In the genomic region with DNA sequence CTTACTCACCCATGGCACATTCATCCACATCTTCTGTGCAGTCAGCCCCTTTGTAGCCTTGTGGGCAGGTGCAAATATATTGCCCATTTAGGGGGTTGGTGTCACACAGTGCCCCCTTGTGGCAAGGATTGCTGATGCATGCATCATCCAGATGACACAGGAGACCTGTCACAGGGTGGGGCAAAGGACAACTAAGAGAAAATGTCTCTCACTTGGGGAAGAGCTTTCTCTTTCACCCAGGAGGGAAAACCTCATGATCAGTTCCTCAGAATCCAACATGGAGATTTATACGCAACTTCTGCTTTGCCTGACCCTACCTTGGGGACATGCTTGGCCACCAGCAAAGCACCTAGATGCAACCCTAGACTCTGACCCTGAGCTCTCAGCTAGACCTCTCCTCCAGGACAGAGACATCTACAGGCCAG, we compare ENCODE assay signal across 1 cellular context.
TF ChIP-seq lines count a peak whose summit lies in the region.

No MANE protein-coding gene starts in this region.

TF ChIP-seq in K562, 482 proteins besides CTCF, POLR2A, EP300 and RAD21 (continued from another document and continues in another):
- TF ChIP-seq MIER1 (IDR thresholded peaks at IDR 0.05; ENCODE audit: low read depth) (no peak), RFX1 (IDR thresholded peaks at IDR 0.05) (no peak), YBX1 (IDR thresholded peaks at IDR 0.05) (no peak), SMARCA4 (IDR thresholded peaks at IDR 0.05) (no peak), CCNT2 (IDR thresholded peaks at IDR 0.05; ENCODE audit: borderline replicate concordance, extremely low read depth, insufficient read length, low read depth, low read length) (no peak), NFE2L1 (tag; IDR thresholded peaks at IDR 0.05; ENCODE audit: borderline replicate concordance, low read depth) (no peak), ZNF224 (CRISPR knock-in tag; IDR thresholded peaks at IDR 0.05) (no peak), HOXB6 (CRISPR knock-in tag; IDR thresholded peaks at IDR 0.05; ENCODE audit: borderline replicate concordance) (no peak), RBM17 (IDR thresholded peaks at IDR 0.05; ENCODE audit: borderline replicate concordance, low read depth, low read length) (no peak), ZBTB34 (CRISPR knock-in tag; IDR thresholded peaks at IDR 0.05) (no peak), MAFF (IDR thresholded peaks at IDR 0.05; ENCODE audit: low read length) (peak; percentile 27; the same call in 1 of the 2 replicates), ZNF561 (CRISPR knock-in tag; conservative IDR thresholded peaks at IDR 0.05) (no peak), ZNF212 (CRISPR knock-in tag; IDR thresholded peaks at IDR 0.05) (no peak), HNRNPK (IDR thresholded peaks at IDR 0.05; ENCODE audit: low read depth, low read length, poor library complexity, severe bottlenecking) (no peak), MYC (IDR thresholded peaks at IDR 0.05; ENCODE audit: low read depth, low read length) (no peak), MYC (CRISPR knock-in tag; IDR thresholded peaks at IDR 0.05; ENCODE audit: borderline replicate concordance, low read depth) (no peak), XRCC5 (IDR thresholded peaks at IDR 0.05; ENCODE audit: low read depth, low read length) (peak; percentile 65; the same call in 1 of the 2 replicates), ZNF175 (CRISPR knock-in tag; IDR thresholded peaks at IDR 0.05; ENCODE audit: low read depth) (no peak), ZBTB7A (IDR thresholded peaks at IDR 0.05; ENCODE audit: borderline replicate concordance, control insufficient read depth, low read depth, low read length) (no peak), MEF2D (tag; conservative IDR thresholded peaks at IDR 0.05; ENCODE audit: low read depth) (no peak), SMARCC2 (IDR thresholded peaks at IDR 0.05; ENCODE audit: low read depth) (no peak), PKNOX1 (IDR thresholded peaks at IDR 0.05) (peak; percentile 54; the same call in 1 of the 2 replicates), MAFG (tag; conservative IDR thresholded peaks at IDR 0.05) (peak; percentile 63), ZNF316 (IDR thresholded peaks at IDR 0.05) (peak; percentile 69), PHF8 (IDR thresholded peaks at IDR 0.05; ENCODE audit: borderline replicate concordance, low read length) (no peak), SMARCE1 (IDR thresholded peaks at IDR 0.05) (no peak), HMGXB4 (CRISPR knock-in tag; IDR thresholded peaks at IDR 0.05) (no peak), GTF2F1 (IDR thresholded peaks at IDR 0.05; ENCODE audit: low read depth, low read length) (no peak), ZNF75A (CRISPR knock-in tag; IDR thresholded peaks at IDR 0.05) (no peak), ZNF121 (CRISPR knock-in tag; conservative IDR thresholded peaks at IDR 0.05) (no peak), TGIF2 (CRISPR knock-in tag; IDR thresholded peaks at IDR 0.05) (no peak), NR4A1 (CRISPR knock-in tag; IDR thresholded peaks at IDR 0.05) (no peak), NR4A1 (tag; IDR thresholded peaks at IDR 0.05) (no peak), ZBTB43 (CRISPR knock-in tag; IDR thresholded peaks at IDR 0.05) (no peak), IRF9 (tag; IDR thresholded peaks at IDR 0.05) (no peak), RCOR1 (IDR thresholded peaks at IDR 0.05; ENCODE audit: borderline replicate concordance in 1 of 2, low read depth in 2 of 2, low read length in 2 of 2) (peak in 1 of 2 experiments; percentile 65; a peak in 1 of 4 replicates), HMG20B (CRISPR knock-in tag; IDR thresholded peaks at IDR 0.05) (no peak), HDAC6 (IDR thresholded peaks at IDR 0.05; ENCODE audit: low read depth, low read length) (no peak), C11orf30 (IDR thresholded peaks at IDR 0.05; ENCODE audit: low read depth) (peak; percentile 62; the same call in 1 of the 2 replicates), L3MBTL2 (IDR thresholded peaks at IDR 0.05) (no peak), HIVEP1 (CRISPR knock-in tag; IDR thresholded peaks at IDR 0.05) (no peak), ZNF12 (CRISPR knock-in tag; IDR thresholded peaks at IDR 0.05) (no peak), ZEB2 (IDR thresholded peaks at IDR 0.05) (no peak), SMAD2 (IDR thresholded peaks at IDR 0.05; ENCODE audit: low read depth, low read length) (no peak), HCFC1 (IDR thresholded peaks at IDR 0.05; ENCODE audit: low read depth, low read length) (0 out of 2 replicates have a peak, but pooled peaks have one; percentile 14), ZNF695 (CRISPR knock-in tag; IDR thresholded peaks at IDR 0.05) (no peak), KLF16 (IDR thresholded peaks at IDR 0.05) (peak; percentile 47; the same call in 1 of the 2 replicates)
- TF ChIP-seq, protein P1, sequence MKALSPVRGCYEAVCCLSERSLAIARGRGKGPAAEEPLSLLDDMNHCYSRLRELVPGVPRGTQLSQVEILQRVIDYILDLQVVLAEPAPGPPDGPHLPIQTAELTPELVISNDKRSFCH (CRISPR knock-in tag; IDR thresholded peaks at IDR 0.05): no peak
- TF ChIP-seq, protein P1 (tag; IDR thresholded peaks at IDR 0.05): no peak
- TF ChIP-seq, protein P2, sequence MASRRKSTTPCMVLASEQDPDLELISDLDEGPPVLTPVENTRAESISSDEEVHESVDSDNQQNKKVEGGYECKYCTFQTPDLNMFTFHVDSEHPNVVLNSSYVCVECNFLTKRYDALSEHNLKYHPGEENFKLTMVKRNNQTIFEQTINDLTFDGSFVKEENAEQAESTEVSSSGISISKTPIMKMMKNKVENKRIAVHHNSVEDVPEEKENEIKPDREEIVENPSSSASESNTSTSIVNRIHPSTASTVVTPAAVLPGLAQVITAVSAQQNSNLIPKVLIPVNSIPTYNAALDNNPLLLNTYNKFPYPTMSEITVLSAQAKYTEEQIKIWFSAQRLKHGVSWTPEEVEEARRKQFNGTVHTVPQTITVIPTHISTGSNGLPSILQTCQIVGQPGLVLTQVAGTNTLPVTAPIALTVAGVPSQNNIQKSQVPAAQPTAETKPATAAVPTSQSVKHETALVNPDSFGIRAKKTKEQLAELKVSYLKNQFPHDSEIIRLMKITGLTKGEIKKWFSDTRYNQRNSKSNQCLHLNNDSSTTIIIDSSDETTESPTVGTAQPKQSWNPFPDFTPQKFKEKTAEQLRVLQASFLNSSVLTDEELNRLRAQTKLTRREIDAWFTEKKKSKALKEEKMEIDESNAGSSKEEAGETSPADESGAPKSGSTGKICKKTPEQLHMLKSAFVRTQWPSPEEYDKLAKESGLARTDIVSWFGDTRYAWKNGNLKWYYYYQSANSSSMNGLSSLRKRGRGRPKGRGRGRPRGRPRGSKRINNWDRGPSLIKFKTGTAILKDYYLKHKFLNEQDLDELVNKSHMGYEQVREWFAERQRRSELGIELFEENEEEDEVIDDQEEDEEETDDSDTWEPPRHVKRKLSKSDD (conservative IDR thresholded peaks at IDR 0.05; ENCODE audit: low read length): no peak
- TF ChIP-seq, protein P3, sequence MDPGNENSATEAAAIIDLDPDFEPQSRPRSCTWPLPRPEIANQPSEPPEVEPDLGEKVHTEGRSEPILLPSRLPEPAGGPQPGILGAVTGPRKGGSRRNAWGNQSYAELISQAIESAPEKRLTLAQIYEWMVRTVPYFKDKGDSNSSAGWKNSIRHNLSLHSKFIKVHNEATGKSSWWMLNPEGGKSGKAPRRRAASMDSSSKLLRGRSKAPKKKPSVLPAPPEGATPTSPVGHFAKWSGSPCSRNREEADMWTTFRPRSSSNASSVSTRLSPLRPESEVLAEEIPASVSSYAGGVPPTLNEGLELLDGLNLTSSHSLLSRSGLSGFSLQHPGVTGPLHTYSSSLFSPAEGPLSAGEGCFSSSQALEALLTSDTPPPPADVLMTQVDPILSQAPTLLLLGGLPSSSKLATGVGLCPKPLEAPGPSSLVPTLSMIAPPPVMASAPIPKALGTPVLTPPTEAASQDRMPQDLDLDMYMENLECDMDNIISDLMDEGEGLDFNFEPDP (CRISPR knock-in tag; IDR thresholded peaks at IDR 0.05): no peak
- TF ChIP-seq, protein P4, sequence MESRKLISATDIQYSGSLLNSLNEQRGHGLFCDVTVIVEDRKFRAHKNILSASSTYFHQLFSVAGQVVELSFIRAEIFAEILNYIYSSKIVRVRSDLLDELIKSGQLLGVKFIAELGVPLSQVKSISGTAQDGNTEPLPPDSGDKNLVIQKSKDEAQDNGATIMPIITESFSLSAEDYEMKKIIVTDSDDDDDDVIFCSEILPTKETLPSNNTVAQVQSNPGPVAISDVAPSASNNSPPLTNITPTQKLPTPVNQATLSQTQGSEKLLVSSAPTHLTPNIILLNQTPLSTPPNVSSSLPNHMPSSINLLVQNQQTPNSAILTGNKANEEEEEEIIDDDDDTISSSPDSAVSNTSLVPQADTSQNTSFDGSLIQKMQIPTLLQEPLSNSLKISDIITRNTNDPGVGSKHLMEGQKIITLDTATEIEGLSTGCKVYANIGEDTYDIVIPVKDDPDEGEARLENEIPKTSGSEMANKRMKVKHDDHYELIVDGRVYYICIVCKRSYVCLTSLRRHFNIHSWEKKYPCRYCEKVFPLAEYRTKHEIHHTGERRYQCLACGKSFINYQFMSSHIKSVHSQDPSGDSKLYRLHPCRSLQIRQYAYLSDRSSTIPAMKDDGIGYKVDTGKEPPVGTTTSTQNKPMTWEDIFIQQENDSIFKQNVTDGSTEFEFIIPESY (CRISPR knock-in tag; IDR thresholded peaks at IDR 0.05): no peak
- TF ChIP-seq, protein P5, sequence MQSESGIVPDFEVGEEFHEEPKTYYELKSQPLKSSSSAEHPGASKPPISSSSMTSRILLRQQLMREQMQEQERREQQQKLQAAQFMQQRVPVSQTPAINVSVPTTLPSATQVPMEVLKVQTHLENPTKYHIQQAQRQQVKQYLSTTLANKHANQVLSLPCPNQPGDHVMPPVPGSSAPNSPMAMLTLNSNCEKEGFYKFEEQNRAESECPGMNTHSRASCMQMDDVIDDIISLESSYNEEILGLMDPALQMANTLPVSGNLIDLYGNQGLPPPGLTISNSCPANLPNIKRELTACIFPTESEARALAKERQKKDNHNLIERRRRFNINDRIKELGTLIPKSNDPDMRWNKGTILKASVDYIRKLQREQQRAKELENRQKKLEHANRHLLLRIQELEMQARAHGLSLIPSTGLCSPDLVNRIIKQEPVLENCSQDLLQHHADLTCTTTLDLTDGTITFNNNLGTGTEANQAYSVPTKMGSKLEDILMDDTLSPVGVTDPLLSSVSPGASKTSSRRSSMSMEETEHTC (IDR thresholded peaks at IDR 0.05): no peak
- TF ChIP-seq, protein P6, sequence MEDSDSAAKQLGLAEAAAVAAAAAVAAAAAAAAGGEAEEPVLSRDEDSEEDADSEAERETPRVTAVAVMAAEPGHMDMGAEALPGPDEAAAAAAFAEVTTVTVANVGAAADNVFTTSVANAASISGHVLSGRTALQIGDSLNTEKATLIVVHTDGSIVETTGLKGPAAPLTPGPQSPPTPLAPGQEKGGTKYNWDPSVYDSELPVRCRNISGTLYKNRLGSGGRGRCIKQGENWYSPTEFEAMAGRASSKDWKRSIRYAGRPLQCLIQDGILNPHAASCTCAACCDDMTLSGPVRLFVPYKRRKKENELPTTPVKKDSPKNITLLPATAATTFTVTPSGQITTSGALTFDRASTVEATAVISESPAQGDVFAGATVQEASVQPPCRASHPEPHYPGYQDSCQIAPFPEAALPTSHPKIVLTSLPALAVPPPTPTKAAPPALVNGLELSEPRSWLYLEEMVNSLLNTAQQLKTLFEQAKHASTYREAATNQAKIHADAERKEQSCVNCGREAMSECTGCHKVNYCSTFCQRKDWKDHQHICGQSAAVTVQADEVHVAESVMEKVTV (CRISPR knock-in tag; IDR thresholded peaks at IDR 0.05): peak; percentile 32; the same call in 1 of the 2 replicates
